ENCODE assay signal across 26 cellular contexts in the genomic region with DNA sequence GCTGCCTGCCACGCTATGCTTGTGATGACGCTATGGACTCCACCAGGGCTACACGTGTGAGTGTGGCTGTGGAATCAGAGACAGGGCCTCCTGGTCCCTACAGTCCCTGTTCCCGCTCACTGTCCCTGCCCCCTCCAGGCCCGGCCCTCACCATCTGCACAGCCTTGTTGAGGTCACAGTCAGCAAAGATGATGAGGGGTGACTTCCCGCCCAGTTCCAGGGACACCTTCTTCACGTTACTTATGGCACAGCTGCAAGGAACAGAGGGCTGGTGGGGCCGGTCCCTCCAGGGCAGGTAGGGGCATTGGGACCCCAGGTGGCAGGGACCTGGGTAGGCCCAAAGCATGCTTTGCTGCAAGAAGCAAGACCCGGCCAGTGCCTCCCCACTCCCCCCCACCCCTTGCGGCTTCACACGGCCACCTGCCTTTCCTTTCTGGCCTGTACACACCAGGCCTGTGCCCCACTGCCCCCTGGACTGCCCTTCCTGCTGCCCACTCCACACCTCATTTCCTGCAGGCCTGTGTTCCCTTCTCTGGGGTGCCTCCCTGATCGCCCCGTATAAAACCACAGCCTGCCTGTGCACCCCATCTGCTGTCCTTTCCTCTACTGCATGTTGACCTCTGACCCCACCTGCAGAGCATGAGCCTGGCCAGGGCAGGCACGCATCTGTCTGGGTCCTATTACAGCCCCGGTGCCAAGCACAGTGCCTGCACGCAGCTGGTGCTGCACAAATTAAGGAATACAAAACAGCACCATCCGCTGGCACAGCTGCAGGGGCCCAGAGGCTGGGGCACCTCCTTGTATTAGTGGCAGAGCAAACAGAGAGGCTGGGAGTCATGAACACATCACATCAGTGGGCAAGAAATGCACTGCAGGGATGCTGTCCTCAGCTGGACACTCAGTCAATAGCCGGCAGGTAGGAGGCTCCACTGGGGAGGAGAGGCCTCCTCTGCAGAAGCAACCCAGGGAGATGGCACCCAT. TPM values are rescaled to one million over a fixed set of nuclear protein-coding genes. Genes with fewer than 3 reads are reported as not detected.
DNase-seq lines count a peak whose midpoint lies in the region; ATAC-seq, FAIRE-seq and TF ChIP-seq lines count a peak whose summit lies in the region.
"Had no signal": no experiment of that assay in that cellular context is flagged by ENCODE, and none has a peak within 500 bp of the region (broad histone marks: within the 10 kb centered on the region; RNA-seq: fewer than 3 reads in every experiment).

No MANE protein-coding gene starts in this region.

- DNase-seq in stimulated activated naive CD8-positive, alpha-beta T cell treated with anti-CD3 and anti-CD28 coated beads, Interleukin-15, amount 100 ng/mL, for 72 hours: no peak
- DNase-seq in stimulated activated naive CD8-positive, alpha-beta T cell treated with anti-CD3 and anti-CD28 coated beads, Interleukin-15, Interleukin-2, amounts not matched to agents 100 U/mL and 50 U/mL, for 24 hours: no peak
- DNase-seq in bronchial epithelial cell (ENCODE audit: low read depth) (no peak), ovary (peak in 3 of 5 donors; percentile 9 to 23 (median 12)), urothelium cell line (ENCODE audit: low spot score) (no peak)
- DNase-seq in T-helper 2 cell treated with Interferon-gamma antibody and Interleukin-4, amounts not matched to agents 5 μg/mL and 100 μg/mL, for 36 hours (ENCODE audit: low spot score): no peak
- DNase-seq: activated CD4-positive, CD25-positive, alpha-beta regulatory T cell; activated naive CD4-positive, alpha-beta T cell treated with anti-CD3 and anti-CD28 coated beads, Interleukin-2, amount 10 ng/mL, durations not matched to agents 7 days and 5 days; DMS153; foreskin melanocyte; heart right ventricle; kidney; MV-4-11; NCI-H1436 treated with DMSO at 0.1 percent for 48 hours; NCI-H510A; stimulated activated CD4-positive, alpha-beta T cell treated with anti-CD3 and anti-CD28 coated beads, Interleukin-12 subunit alpha, Interleukin-12 subunit beta, amount 100 ng/mL, for 4 hours; stimulated activated CD4-positive, alpha-beta T cell treated with anti-CD3 and anti-CD28 coated beads, Interleukin-2, amount 100 ng/mL, for 48 hours; T-helper 1 cell had no signal

- no peaks in the 10 kb centered on the region for H3K4me1 Mint-ChIP-seq in stimulated activated naive CD8-positive, alpha-beta T cell treated with anti-CD3 and anti-CD28 coated beads, Interleukin-15, amount 100 ng/mL, for 72 hours
- no peaks in the 10 kb centered on the region for H3K4me1 Mint-ChIP-seq in T-helper 2 cell treated with Interferon-gamma antibody and Interleukin-4, amounts not matched to agents 5 μg/mL and 100 μg/mL, for 36 hours (ENCODE audit: low read depth)
- H3K4me1 Mint-ChIP-seq: activated naive CD4-positive, alpha-beta T cell treated with anti-CD3 and anti-CD28 coated beads, Interleukin-2, amount 10 ng/mL, durations not matched to agents 7 days and 5 days; IgD-negative memory B cell had no signal

- H3K4me3 Mint-ChIP-seq in stimulated activated naive CD8-positive, alpha-beta T cell treated with anti-CD3 and anti-CD28 coated beads, Interleukin-15, amount 100 ng/mL, for 72 hours: no peak overlapping the region
- no peak overlapping the region for H3K4me3 Mint-ChIP-seq in T-helper 2 cell treated with Interferon-gamma antibody and Interleukin-4, amounts not matched to agents 5 μg/mL and 100 μg/mL, for 36 hours
- H3K4me3 Mint-ChIP-seq: activated naive CD4-positive, alpha-beta T cell treated with anti-CD3 and anti-CD28 coated beads, Interleukin-2, amount 10 ng/mL, durations not matched to agents 7 days and 5 days; IgD-negative memory B cell had no signal

- intact Hi-C loops in ovary (cut with DNase I): no loop called here

- H3K36me3 ChIP-seq in bronchial epithelial cell (ENCODE audit: control insufficient read depth, insufficient read depth, low read length) (no peaks in the 10 kb centered on the region), ovary (no peaks in the 10 kb centered on the region)
- H3K36me3 ChIP-seq: BLaER1 had no signal

- peak overlapping the region; percentile 50 to 68 for H3K27ac Mint-ChIP-seq in stimulated activated naive CD8-positive, alpha-beta T cell treated with anti-CD3 and anti-CD28 coated beads, Interleukin-15, amount 100 ng/mL, for 72 hours
- no peak overlapping the region for H3K27ac Mint-ChIP-seq in T-helper 2 cell treated with Interferon-gamma antibody and Interleukin-4, amounts not matched to agents 5 μg/mL and 100 μg/mL, for 36 hours
- H3K27ac Mint-ChIP-seq: activated naive CD4-positive, alpha-beta T cell treated with anti-CD3 and anti-CD28 coated beads, Interleukin-2, amount 10 ng/mL, durations not matched to agents 7 days and 5 days; IgD-negative memory B cell had no signal

- no peak for TF ChIP-seq EP300 in ovary (IDR thresholded peaks at IDR 0.05)

- H3K4me3 ChIP-seq in bronchial epithelial cell (ENCODE audit: low read depth, low read length): no peak overlapping the region
- H3K4me3 ChIP-seq in ovary: no peak overlapping the region
- H3K4me3 ChIP-seq: BLaER1, body of pancreas, GM12878, heart right ventricle had no signal

- TF ChIP-seq POLR2A in ovary (IDR thresholded peaks at IDR 0.05): no peak

- H3K27me3 Mint-ChIP-seq in stimulated activated naive CD8-positive, alpha-beta T cell treated with anti-CD3 and anti-CD28 coated beads, Interleukin-15, amount 100 ng/mL, for 72 hours: peaks cover 8% of the 10 kb centered on the region
- no peaks in the 10 kb centered on the region for H3K27me3 Mint-ChIP-seq in T-helper 2 cell treated with Interferon-gamma antibody and Interleukin-4, amounts not matched to agents 5 μg/mL and 100 μg/mL, for 36 hours (ENCODE audit: low read depth)

- no peak overlapping the region for H3K27ac ChIP-seq in ovary
- H3K27ac ChIP-seq: BLaER1, body of pancreas, heart right ventricle, parathyroid adenoma, RWPE1 had no signal

- H3K27me3 ChIP-seq in bronchial epithelial cell (ENCODE audit: control insufficient read depth, insufficient read depth, low read length) (no peaks in the 10 kb centered on the region), ovary (no peaks in the 10 kb centered on the region)
- H3K27me3 ChIP-seq: BLaER1, body of pancreas, heart right ventricle had no signal

- TF ChIP-seq CTCF in bronchial epithelial cell (IDR thresholded peaks at IDR 0.05; ENCODE audit: insufficient read depth, low read length, severe bottlenecking) (no peak), ovary (IDR thresholded peaks at IDR 0.05) (no peak)

- H3K4me1 ChIP-seq in ovary (ENCODE audit: insufficient read depth): no peaks in the 10 kb centered on the region
- H3K4me1 ChIP-seq: BLaER1, body of pancreas, heart right ventricle, parathyroid adenoma had no signal

- ATAC-seq in stimulated activated naive CD8-positive, alpha-beta T cell treated with anti-CD3 and anti-CD28 coated beads, Interleukin-15, amount 100 ng/mL, for 72 hours: no peak
- no peak for ATAC-seq in stimulated activated naive CD8-positive, alpha-beta T cell treated with anti-CD3 and anti-CD28 coated beads, Interleukin-15, Interleukin-2, amounts not matched to agents 100 U/mL and 50 U/mL, for 24 hours
- ATAC-seq in HG03571 (IDR thresholded peaks at IDR 0.05; ENCODE audit: unreplicated experiment): no peak
- no peak for ATAC-seq in HG03108 (IDR thresholded peaks at IDR 0.05; ENCODE audit: unreplicated experiment)
- ATAC-seq: body of pancreas had no signal

- no peaks in the 10 kb centered on the region for H3K9me3 Mint-ChIP-seq in stimulated activated naive CD8-positive, alpha-beta T cell treated with anti-CD3 and anti-CD28 coated beads, Interleukin-15, amount 100 ng/mL, for 72 hours
- no peaks in the 10 kb centered on the region for H3K9me3 Mint-ChIP-seq in T-helper 2 cell treated with Interferon-gamma antibody and Interleukin-4, amounts not matched to agents 5 μg/mL and 100 μg/mL, for 36 hours
- H3K9me3 Mint-ChIP-seq: activated naive CD4-positive, alpha-beta T cell treated with anti-CD3 and anti-CD28 coated beads, Interleukin-2, amount 10 ng/mL, durations not matched to agents 7 days and 5 days had no signal

- 86 to 89% (median 88%) methylated on average over 18 of the region's 18 CpGs for WGBS in ovary, 3 donors

- FAIRE-seq in bronchial epithelial cell (lab: Jason Lieb, UNC): peak; percentile 28
- peak; percentile 53 for FAIRE-seq in urothelium cell line (lab: Jason Lieb, UNC)
- FAIRE-seq: GM12878, kidney had no signal

- no peaks in the 10 kb centered on the region for H3K36me3 Mint-ChIP-seq in T-helper 2 cell treated with Interferon-gamma antibody and Interleukin-4, amounts not matched to agents 5 μg/mL and 100 μg/mL, for 36 hours (ENCODE audit: low read depth)
- H3K36me3 Mint-ChIP-seq: activated naive CD4-positive, alpha-beta T cell treated with anti-CD3 and anti-CD28 coated beads, Interleukin-2, amount 10 ng/mL, durations not matched to agents 7 days and 5 days; IgD-negative memory B cell had no signal

- H3K9me3 ChIP-seq in ovary: no peaks in the 10 kb centered on the region
- H3K9me3 ChIP-seq: BLaER1, body of pancreas, heart right ventricle had no signal

RNA-seq across cellular contexts. Expression of a gene that starts 30.8 kb away (rescaled TPM):
- total RNA-seq in bronchial epithelial cell (40.1 and 61.6 TPM in 2 replicates), ovary (100 to 1,000 TPM in 1 of 7 donors, 10 to 100 TPM in 6; 58.1 to 107 (median 85.9) TPM)
- polyA plus RNA-seq in ovary: 10 to 100 TPM; 58.5 to 70.6 TPM

Comparison
In these comparisons a context has a peak if more than half of its experiments do, and no peak if none do; other contexts are left out.
1. DNase-seq: peak in ovary (3 of 5); none in stimulated activated naive CD8-positive, alpha-beta T cell treated with anti-CD3 and anti-CD28 coated beads, Interleukin-15, amount 100 ng/mL, for 72 hours (0 of 2), stimulated activated naive CD8-positive, alpha-beta T cell treated with anti-CD3 and anti-CD28 coated beads, Interleukin-15, Interleukin-2, amounts not matched to agents 100 U/mL and 50 U/mL, for 24 hours (single experiment), bronchial epithelial cell (single experiment), urothelium cell line (single experiment) and T-helper 2 cell treated with Interferon-gamma antibody and Interleukin-4, amounts not matched to agents 5 μg/mL and 100 μg/mL, for 36 hours (single experiment).